ENCODE assay signal across 22 cellular contexts in the genomic region with DNA sequence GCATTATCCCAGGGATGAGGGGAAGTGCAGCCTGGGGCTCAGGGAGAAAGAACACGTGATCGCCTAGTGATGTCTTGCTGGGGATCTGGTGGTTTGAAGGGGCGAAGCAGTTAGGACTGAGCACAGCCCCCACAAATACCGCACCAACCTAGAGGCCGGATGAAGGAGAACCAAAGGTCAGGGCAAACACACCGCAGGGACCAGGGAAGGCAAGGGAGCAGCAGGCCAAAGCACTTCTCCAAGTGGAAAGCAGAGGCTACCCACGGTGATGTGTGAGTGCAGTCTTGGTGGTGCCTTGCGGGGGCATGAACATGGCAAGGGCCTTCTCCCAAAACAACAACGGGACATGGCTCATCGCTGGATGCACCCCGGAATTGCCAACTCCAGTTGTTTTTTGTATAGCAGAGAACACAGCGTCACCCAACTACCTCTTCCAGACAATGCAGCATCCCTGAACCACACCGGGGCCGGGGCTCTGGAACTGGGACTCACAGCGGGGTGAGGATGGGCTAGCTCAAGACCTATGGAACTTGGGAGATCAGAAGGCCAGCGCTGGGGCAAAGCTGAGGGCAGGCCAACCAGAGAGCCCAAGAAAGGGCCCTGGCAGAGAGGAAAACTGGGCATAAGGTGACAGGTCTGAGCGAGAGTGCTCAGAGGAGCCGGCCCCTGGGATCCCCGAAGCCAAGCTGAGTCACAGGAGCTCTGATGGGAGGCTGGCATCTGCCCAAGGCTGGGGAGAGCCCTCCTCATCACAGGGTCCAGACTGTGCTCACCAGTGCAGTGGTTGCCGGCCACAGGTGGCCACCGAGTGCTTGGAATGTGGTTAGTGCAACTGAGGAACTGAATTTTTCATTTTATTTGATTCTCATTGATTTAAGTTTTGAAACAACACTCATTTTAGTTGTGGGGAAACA. TPM values are rescaled to one million over a fixed set of nuclear protein-coding genes. Genes with fewer than 3 reads are reported as not detected.
DNase-seq lines count a peak whose midpoint lies in the region; TF ChIP-seq lines count a peak whose summit lies in the region.
"Had no signal": no experiment of that assay in that cellular context is flagged by ENCODE, and none has a peak within 500 bp of the region (broad histone marks: within the 10 kb centered on the region; RNA-seq: fewer than 3 reads in every experiment).

No MANE protein-coding gene starts in this region.

- H3K27ac ChIP-seq in prostate gland: no peak overlapping the region
- H3K27ac ChIP-seq: ascending aorta, coronary artery, SK-N-MC, skin epidermis, suprapubic skin had no signal

- H3K9me3 Mint-ChIP-seq in nephron progenitor cell: no peaks in the 10 kb centered on the region
- H3K9me3 Mint-ChIP-seq: CD8-positive, alpha-beta memory T cell had no signal

- no peak overlapping the region for H3K27ac Mint-ChIP-seq in nephron progenitor cell
- H3K27ac Mint-ChIP-seq: activated CD4-positive, alpha-beta T cell treated with anti-CD3 and anti-CD28 coated beads for 36 hours; CD8-positive, alpha-beta memory T cell had no signal

- no peaks in the 10 kb centered on the region for H3K9me3 ChIP-seq in prostate gland
- H3K9me3 ChIP-seq: ascending aorta, suprapubic skin had no signal

- no peak for TF ChIP-seq POLR2A in prostate gland (IDR thresholded peaks at IDR 0.05)

- no peak overlapping the region for H3K4me3 Mint-ChIP-seq in nephron progenitor cell
- H3K4me3 Mint-ChIP-seq: activated CD4-positive, alpha-beta T cell treated with anti-CD3 and anti-CD28 coated beads for 36 hours; CD8-positive, alpha-beta memory T cell had no signal

- H3K4me3 ChIP-seq in epithelial cell of esophagus (ENCODE audit: low read length): no peak overlapping the region
- no peak overlapping the region for H3K4me3 ChIP-seq in H7 (ENCODE audit: insufficient read depth, low read depth, low read length)
- no peak overlapping the region for H3K4me3 ChIP-seq in prostate gland
- H3K4me3 ChIP-seq: ascending aorta, coronary artery, SK-N-MC, skin epidermis, suprapubic skin had no signal

- WGBS in prostate gland: 88% methylated on average over 21 of the region's 21 CpGs

- intact Hi-C loops in prostate gland (cut with DNase I): no loop called here

- TF ChIP-seq CTCF in epithelial cell of esophagus (IDR thresholded peaks at IDR 0.05; ENCODE audit: insufficient read depth, low read depth, low read length, missing control alignments) (no peak), prostate gland (IDR thresholded peaks at IDR 0.05) (no peak), nephron progenitor cell (IDR thresholded peaks at IDR 0.05) (no peak)

- no peaks in the 10 kb centered on the region for H3K36me3 Mint-ChIP-seq in nephron progenitor cell (ENCODE audit: low read depth)
- H3K36me3 Mint-ChIP-seq: CD8-positive, alpha-beta memory T cell had no signal

- H3K27me3 ChIP-seq in H7 (ENCODE audit: control insufficient read depth, insufficient read depth, low read length) (no peaks in the 10 kb centered on the region), prostate gland (replicated peaks; ENCODE audit: insufficient read depth) (no peaks in the 10 kb centered on the region)
- H3K27me3 ChIP-seq: ascending aorta, suprapubic skin had no signal

- H3K27me3 Mint-ChIP-seq in nephron progenitor cell (ENCODE audit: low read depth, poor library complexity): peaks cover 11% of the 10 kb centered on the region

- peaks cover 5% of the 10 kb centered on the region for H3K4me1 Mint-ChIP-seq in nephron progenitor cell
- H3K4me1 Mint-ChIP-seq: activated CD4-positive, alpha-beta T cell treated with anti-CD3 and anti-CD28 coated beads for 36 hours; CD8-positive, alpha-beta memory T cell had no signal

- no peaks in the 10 kb centered on the region for H3K4me1 ChIP-seq in prostate gland (replicated peaks)
- H3K4me1 ChIP-seq: ascending aorta, suprapubic skin had no signal

- DNase-seq in GOT3 (lab: John Stamatoyannopoulos, UW): peak; percentile 1
- DNase-seq in RPMI7951 (ENCODE audit: low read depth): peak; percentile 66
- DNase-seq in epithelial cell of esophagus (ENCODE audit: low read depth): peak; percentile 21
- DNase-seq in myocyte (ENCODE audit: low read depth): peak; percentile 83
- DNase-seq in H7: no peak
- no peak for DNase-seq in prostate gland (ENCODE audit: low spot score)
- no peak for DNase-seq in NCI-H82 (lab: John Stamatoyannopoulos, UW)
- DNase-seq in nephron progenitor cell: no peak
- DNase-seq: activated CD4-positive, alpha-beta T cell treated with anti-CD3 and anti-CD28 coated beads for 36 hours; activated CD8-positive, alpha-beta memory T cell treated with anti-CD3 and anti-CD28 coated beads, Interleukin-2, amount 50 U/mL, for 4 hours; activated gamma-delta T cell treated with Interleukin-2 at 50 U/mL for 16 hours; CD8-positive, alpha-beta memory T cell; foreskin melanocyte; KG1; NCI-H1105 treated with DMSO at 0.1 percent for 48 hours; occipital lobe; stimulated activated CD4-positive, alpha-beta T cell treated with anti-CD3 and anti-CD28 coated beads, Interleukin-4, amount 100 ng/mL, for 24 hours had no signal

- H3K36me3 ChIP-seq in H7 (replicated peaks; ENCODE audit: control insufficient read depth, insufficient read depth, low read length): no peaks in the 10 kb centered on the region
- no peaks in the 10 kb centered on the region for H3K36me3 ChIP-seq in prostate gland
- H3K36me3 ChIP-seq: ascending aorta, suprapubic skin had no signal

RNA-seq across cellular contexts. Expression of a gene that starts 11.1 kb away (rescaled TPM):
- 0.10 and 0.12 TPM in 2 replicates for total RNA-seq in RPMI7951 (2014; rRNA removed; shearing (Covaris generic))
- 2.9 and 4.5 TPM in 2 replicates for total RNA-seq in myocyte
- polyA plus RNA-seq in myocyte (2012): 19.3 TPM
- 1.2 and 2.0 TPM in 2 replicates for total RNA-seq in H7 (2014; rRNA removed; shearing (Covaris generic))
- total RNA-seq in prostate gland: 1 to 10 TPM; 2.0 to 6.9 TPM
- polyA plus RNA-seq: CD8-positive, alpha-beta memory T cell had no signal

Comparison
In these comparisons a context has a peak if more than half of its experiments do, and no peak if none do; other contexts are left out.
1. DNase-seq: peak in GOT3 (single experiment), RPMI7951 (single experiment), epithelial cell of esophagus (single experiment) and myocyte (single experiment); none in H7 (single experiment), prostate gland (single experiment), NCI-H82 (single experiment) and nephron progenitor cell (single experiment).